ENCODE assay signal across 1 cellular context in genomic region chr21:37227071-37228002, GRCh38.
TF ChIP-seq lines count a peak whose summit lies in the region.

No MANE protein-coding gene starts in this region.

TF ChIP-seq in HepG2, 621 proteins besides CTCF, POLR2A, EP300 and RAD21:
- TF ChIP-seq RBFOX2 (IDR thresholded peaks at IDR 0.05; ENCODE audit: low read depth, low read length) (peak; percentile 23; the same call in 1 of the 2 replicates), IKZF1 (IDR thresholded peaks at IDR 0.05) (no peak)
TF ChIP-seq in HepG2: peak in this region for 1.
